In genomic region chr5:172870807-172871431, GRCh38 we compare ENCODE assay signal across 10 cellular contexts. TPM values are rescaled to one million over a fixed set of nuclear protein-coding genes. Genes with fewer than 3 reads are reported as not detected.
DNase-seq lines count a peak whose midpoint lies in the region; ATAC-seq and TF ChIP-seq lines count a peak whose summit lies in the region.
"Had no signal": no experiment of that assay in that cellular context is flagged by ENCODE, and none has a peak within 500 bp of the region (broad histone marks: within the 10 kb centered on the region; RNA-seq: fewer than 3 reads in every experiment).

No MANE protein-coding gene starts in this region.

- intact Hi-C loops in posterior vena cava (cut with DNase I) = loop anchor here in 1 of 2 donors (5.0 kb wide), 3 partner anchors 36 to 99 kb away; partner anchors contain the start of gene DUSP1
- intact Hi-C loops in activated CD4-positive, alpha-beta T cell treated with anti-CD3 and anti-CD28 coated beads for 36 hours (cut with DNase I, micrococcal nuclease) = no loop called here

- H3K36me3 ChIP-seq in hepatocyte (replicated peaks; ENCODE audit: insufficient read depth, low read depth) = no peaks in the 10 kb centered on the region

- POLR2A ChIA-PET in activated CD4-positive, alpha-beta T cell treated with anti-CD3 and anti-CD28 coated beads for 36 hours (lab: Charles Lee) = no interaction called here

- no peak overlapping the region for H2AFZ ChIP-seq in hepatocyte

- whole genome bisulfite sequencing in hepatocyte (ENCODE audit: low lambda C conversion rate, missing lambda C conversion rate) = 85% methylated on average over 16 of the region's 16 CpGs

- H3K4me3 ChIP-seq in hepatocyte = no peak overlapping the region

- H3K4me2 ChIP-seq in hepatocyte = no peak overlapping the region

- H3K9me3 ChIP-seq in hepatocyte (ENCODE audit: low read depth) = no peaks in the 10 kb centered on the region

- CTCF ChIA-PET in activated CD4-positive, alpha-beta T cell treated with anti-CD3 and anti-CD28 coated beads for 36 hours (lab: Charles Lee) = no interaction called here

- H3K36me3 Mint-ChIP-seq in activated CD4-positive, alpha-beta T cell treated with anti-CD3 and anti-CD28 coated beads for 36 hours (ENCODE audit: low read depth) = no peaks in the 10 kb centered on the region
- H3K36me3 Mint-ChIP-seq in activated T-cell treated with anti-CD3 and anti-CD28 coated beads, Interleukin-2, amount 50 U/mL, for 4 hours (ENCODE audit: insufficient read depth) = no peaks in the 10 kb centered on the region

- peak overlapping the region; percentile 21 for H3K27ac ChIP-seq in hepatocyte

- peaks cover 24% of the 10 kb centered on the region for H3K4me1 Mint-ChIP-seq in activated CD4-positive, alpha-beta T cell treated with anti-CD3 and anti-CD28 coated beads for 36 hours
- H3K4me1 Mint-ChIP-seq in activated T-cell treated with anti-CD3 and anti-CD28 coated beads, Interleukin-2, amount 50 U/mL, for 4 hours (ENCODE audit: low read depth) = peaks cover 16% of the 10 kb centered on the region

- no peaks in the 10 kb centered on the region for H3K27me3 Mint-ChIP-seq in activated CD4-positive, alpha-beta T cell treated with anti-CD3 and anti-CD28 coated beads for 36 hours
- H3K27me3 Mint-ChIP-seq in activated T-cell treated with anti-CD3 and anti-CD28 coated beads, Interleukin-2, amount 50 U/mL, for 4 hours (ENCODE audit: low read depth) = no peaks in the 10 kb centered on the region

- H3K27me3 ChIP-seq in hepatocyte = no peaks in the 10 kb centered on the region

- no peaks in the 10 kb centered on the region for H3K9me2 ChIP-seq in hepatocyte (replicated peaks; ENCODE audit: insufficient read depth)

- TF ChIP-seq CTCF in hepatocyte (IDR thresholded peaks at IDR 0.05; ENCODE audit: poor library complexity) = no peak

- no peak for ATAC-seq in SK-N-SH treated with all-trans-retinoic acid at 6 μM for 48 hours
- no peak for ATAC-seq in GM19035 (IDR thresholded peaks at IDR 0.05; ENCODE audit: unreplicated experiment)
- no peak for ATAC-seq in activated CD4-positive, alpha-beta T cell treated with anti-CD3 and anti-CD28 coated beads for 36 hours
- ATAC-seq in activated T-cell treated with anti-CD3 and anti-CD28 coated beads, Interleukin-2, amount 50 U/mL, for 4 hours = no peak
- ATAC-seq: stimulated activated naive CD8-positive, alpha-beta T cell treated with anti-CD3 and anti-CD28 coated beads, Interleukin-15, Interleukin-2, amounts not matched to agents 100 U/mL and 50 U/mL, for 24 hours had no signal

- peaks cover 6% of the 10 kb centered on the region for H4K20me1 ChIP-seq in hepatocyte (ENCODE audit: insufficient read depth, poor library complexity, severe bottlenecking)

- peaks cover 53% of the 10 kb centered on the region for H3K79me2 ChIP-seq in hepatocyte

- no peaks in the 10 kb centered on the region for H3K9me3 Mint-ChIP-seq in activated CD4-positive, alpha-beta T cell treated with anti-CD3 and anti-CD28 coated beads for 36 hours (ENCODE audit: low read depth)
- no peaks in the 10 kb centered on the region for H3K9me3 Mint-ChIP-seq in activated T-cell treated with anti-CD3 and anti-CD28 coated beads, Interleukin-2, amount 50 U/mL, for 4 hours

- no peak overlapping the region for H3K27ac Mint-ChIP-seq in activated CD4-positive, alpha-beta T cell treated with anti-CD3 and anti-CD28 coated beads for 36 hours

- H3K4me1 ChIP-seq in hepatocyte (ENCODE audit: insufficient read depth) = peaks cover 20% of the 10 kb centered on the region

- in situ Hi-C loops in ACHN (cut with HindIII; ENCODE audit: low pct_ligation_motif_present, low pct_unique_long_range_greater_than_20kb, low sequenced_read_pairs) = no loop called here

- peak; percentile 23 for DNase-seq in ACHN
- no peak for DNase-seq in hepatocyte (ENCODE audit: low spot score)
- DNase-seq in posterior vena cava (ENCODE audit: low spot score) = peak; percentile 83
- DNase-seq in activated CD4-positive, alpha-beta T cell treated with anti-CD3 and anti-CD28 coated beads for 36 hours = no peak
- DNase-seq in T-helper 9 cell = no peak
- no peak for DNase-seq in activated T-cell treated with anti-CD3 and anti-CD28 coated beads, Interleukin-2, amount 50 U/mL, for 4 hours
- DNase-seq: activated naive CD4-positive, alpha-beta T cell; stimulated activated naive CD8-positive, alpha-beta T cell treated with anti-CD3 and anti-CD28 coated beads, Interleukin-15, Interleukin-2, amounts not matched to agents 100 U/mL and 50 U/mL, for 24 hours had no signal

- H3K4me3 Mint-ChIP-seq in activated CD4-positive, alpha-beta T cell treated with anti-CD3 and anti-CD28 coated beads for 36 hours = no peak overlapping the region
- no peak overlapping the region for H3K4me3 Mint-ChIP-seq in activated T-cell treated with anti-CD3 and anti-CD28 coated beads, Interleukin-2, amount 50 U/mL, for 4 hours

TF ChIP-seq in SK-N-SH treated with all-trans-retinoic acid at 6 μM for 48 hours, 23 proteins besides CTCF, POLR2A, EP300 and RAD21:
- TF ChIP-seq SNAI2 (CRISPR knock-in tag; IDR thresholded peaks at IDR 0.05) = no peak
- 0 out of 2 replicates have a peak, but pooled peaks have one; percentile 39 for TF ChIP-seq CSDC2 (CRISPR knock-in tag; IDR thresholded peaks at IDR 0.05)
TF ChIP-seq in SK-N-SH treated with all-trans-retinoic acid at 6 μM for 48 hours: peak in this region for 1.

RNA-seq across cellular contexts. Expression of gene ERGIC1, which starts 36.9 kb away (rescaled TPM):
- 105 and 107 TPM in 2 replicates for total RNA-seq in hepatocyte
- 30.1 and 39.1 TPM in 2 replicates for polyA plus RNA-seq in hepatocyte
- total RNA-seq in posterior vena cava = 100 to 1,000 TPM; 140 to 169 TPM
- total RNA-seq in activated CD4-positive, alpha-beta T cell treated with anti-CD3 and anti-CD28 coated beads for 36 hours = 10 to 100 TPM; 40.3 to 50.0 TPM
- total RNA-seq in activated T-cell treated with anti-CD3 and anti-CD28 coated beads, Interleukin-2, amount 50 U/mL, for 4 hours = 10 to 100 TPM; 28.7 to 36.3 (median 32.1) TPM

Comparison
In these comparisons a context has a peak if more than half of its experiments do, and no peak if none do; other contexts are left out.
1. DNase-seq: peak in ACHN (single experiment) and posterior vena cava (single experiment); none in hepatocyte (single experiment), activated CD4-positive, alpha-beta T cell treated with anti-CD3 and anti-CD28 coated beads for 36 hours (single experiment), T-helper 9 cell (single experiment) and activated T-cell treated with anti-CD3 and anti-CD28 coated beads, Interleukin-2, amount 50 U/mL, for 4 hours (single experiment).